Comparison of ENCODE assay signal across 8 cellular contexts in the genomic region with DNA sequence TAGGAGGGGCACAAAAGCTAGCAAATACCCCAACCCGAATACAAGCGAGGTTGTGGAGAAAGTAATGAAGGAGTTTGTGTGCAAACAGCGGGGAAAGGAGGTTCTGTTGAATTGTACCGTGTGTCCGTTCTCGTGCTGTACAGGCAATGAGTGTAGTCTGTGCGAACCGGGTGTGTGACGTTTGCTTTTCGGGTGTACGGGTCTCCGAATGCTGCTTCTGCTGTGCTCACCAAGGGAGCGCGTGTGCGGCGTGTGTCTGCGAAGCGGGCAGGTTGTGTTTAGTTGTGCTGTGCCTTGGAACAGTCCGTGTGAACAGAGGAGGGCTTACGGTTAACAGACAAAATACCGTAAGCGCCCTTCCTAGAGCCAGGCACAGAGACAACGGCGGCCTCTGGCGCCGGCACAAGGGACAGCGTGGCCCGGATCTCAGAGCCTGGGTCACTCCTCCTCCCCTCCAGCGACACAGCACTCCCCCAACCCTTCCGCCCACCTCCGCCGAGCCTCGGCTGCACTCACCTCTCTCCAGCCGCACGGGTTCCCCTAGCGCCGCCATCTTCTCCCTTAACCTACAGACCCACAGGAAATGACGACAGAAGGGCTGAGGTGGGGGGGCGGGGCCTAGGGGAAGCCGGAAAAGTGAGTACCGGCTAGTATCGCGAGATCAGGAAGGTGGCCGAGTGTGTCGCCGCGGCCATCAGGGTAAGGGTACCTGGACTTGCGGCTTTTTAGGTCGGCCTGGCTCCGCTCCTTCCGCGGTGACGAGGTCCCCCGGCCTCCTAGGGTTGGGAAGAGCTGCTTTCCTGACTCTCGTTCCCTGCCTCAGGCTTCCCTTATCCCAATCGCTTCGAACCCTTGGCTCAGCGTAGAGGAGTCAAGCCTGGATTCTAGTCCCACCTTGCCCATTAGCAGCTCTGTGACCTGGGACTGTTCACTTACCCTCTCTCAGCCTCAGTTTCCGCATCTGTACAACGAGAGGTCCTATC. TPM values are rescaled to one million over a fixed set of nuclear protein-coding genes. Genes with fewer than 3 reads are reported as not detected.
DNase-seq lines count a peak whose midpoint lies in the region; ATAC-seq and TF ChIP-seq lines count a peak whose summit lies in the region.

A gene with protein sequence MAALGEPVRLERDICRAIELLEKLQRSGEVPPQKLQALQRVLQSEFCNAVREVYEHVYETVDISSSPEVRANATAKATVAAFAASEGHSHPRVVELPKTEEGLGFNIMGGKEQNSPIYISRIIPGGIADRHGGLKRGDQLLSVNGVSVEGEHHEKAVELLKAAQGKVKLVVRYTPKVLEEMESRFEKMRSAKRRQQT (minus strand): TSS at position 570 of the 983 bp plus-strand sequence. CDS start 17 bp downstream, at position 553.

- H3K4me2 ChIP-seq in GM23338 = peak within 1 kb of the TSS; percentile 99

- H3K27ac ChIP-seq in GM23338 (ENCODE audit: low read depth) = peak within 1 kb of the TSS; percentile 86
- peak within 1 kb of the TSS; percentile 78 for H3K27ac ChIP-seq in RWPE1

- H3K4me1 ChIP-seq in GM23338 (ENCODE audit: insufficient read depth) = peaks cover 5% of the 10 kb centered on the region

- intact Hi-C loops in activated T-helper 2 cell treated with anti-CD3 and anti-CD28 coated beads, Interferon-gamma antibody, Interleukin-2, Interleukin-4, amounts not matched to agents 10 μg/mL and 5 μg/mL and 100 μg/mL, durations not matched to agents 14 hours and 24 hours and 36 hours (cut with micrococcal nuclease) = loop anchor here (1.0 kb wide), 4 partner anchors 9 to 602 kb away; a partner anchor contains a TSS

- no peaks in the 10 kb centered on the region for H3K27me3 ChIP-seq in GM23338 (ENCODE audit: insufficient read depth)

- DNase-seq in EL (peak; percentile 96), GM23338 (ENCODE audit: low spot score) (peak; percentile 99), LHCN-M2 (ENCODE audit: low read depth) (peak; percentile 94), RWPE1 (ENCODE audit: low spot score) (peak; percentile 97), fibroblast of the aortic adventitia (ENCODE audit: low read depth) (peak; percentile 94), nephron progenitor cell (peak; percentile 94)
- DNase-seq in activated T-helper 2 cell treated with anti-CD3 and anti-CD28 coated beads, Interferon-gamma antibody, Interleukin-2, Interleukin-4, amounts not matched to agents 10 μg/mL and 5 μg/mL and 100 μg/mL, durations not matched to agents 14 hours and 24 hours and 36 hours (ENCODE audit: low spot score) = peak; percentile 83
- peak; percentile 85 to 90 for DNase-seq in stimulated activated naive CD8-positive, alpha-beta T cell treated with anti-CD3 and anti-CD28 coated beads, Interleukin-15, amount 100 ng/mL, for 72 hours

- TF ChIP-seq CTCF in GM23338 (conservative IDR thresholded peaks at IDR 0.05; ENCODE audit: low read depth in 2 of 2) = no peak
- no peak for TF ChIP-seq CTCF in RWPE1 (conservative IDR thresholded peaks at IDR 0.05; ENCODE audit: low read depth)
- TF ChIP-seq CTCF in fibroblast of the aortic adventitia (IDR thresholded peaks at IDR 0.05; ENCODE audit: insufficient read depth, low read length) = peak; percentile 12
- TF ChIP-seq CTCF in nephron progenitor cell (IDR thresholded peaks at IDR 0.05) = peak; percentile 18

- POLR2A ChIA-PET in RWPE1 (lab: Yijun Ruan, JAX; ENCODE audit: low non-redundant PET) = no interaction called here

- H3F3A ChIP-seq in GM23338 (replicated peaks; ENCODE audit: low read depth) = no peaks in the 10 kb centered on the region

- H4K20me1 ChIP-seq in GM23338 (replicated peaks; ENCODE audit: insufficient read depth) = peaks cover 19% of the 10 kb centered on the region

- peaks cover 48% of the 10 kb centered on the region for H3K79me2 ChIP-seq in GM23338 (replicated peaks; ENCODE audit: insufficient read depth)

- peaks cover 10% of the 10 kb centered on the region; the same call in 2 of the 3 replicates for H3K36me3 Mint-ChIP-seq in GM23338 (ENCODE audit: low read depth)
- peaks cover 13% of the 10 kb centered on the region for H3K36me3 Mint-ChIP-seq in activated T-helper 2 cell treated with anti-CD3 and anti-CD28 coated beads, Interferon-gamma antibody, Interleukin-2, Interleukin-4, amounts not matched to agents 10 μg/mL and 5 μg/mL and 100 μg/mL, durations not matched to agents 14 hours and 24 hours and 36 hours (ENCODE audit: low read depth)
- peaks cover 14% of the 10 kb centered on the region for H3K36me3 Mint-ChIP-seq in nephron progenitor cell (ENCODE audit: low read depth)

- peaks cover 19% of the 10 kb centered on the region for H3K4me1 Mint-ChIP-seq in GM23338
- peaks cover 33% of the 10 kb centered on the region for H3K4me1 Mint-ChIP-seq in activated T-helper 2 cell treated with anti-CD3 and anti-CD28 coated beads, Interferon-gamma antibody, Interleukin-2, Interleukin-4, amounts not matched to agents 10 μg/mL and 5 μg/mL and 100 μg/mL, durations not matched to agents 14 hours and 24 hours and 36 hours (ENCODE audit: low read depth)
- H3K4me1 Mint-ChIP-seq in nephron progenitor cell = peaks cover 44% of the 10 kb centered on the region
- peaks cover 36% of the 10 kb centered on the region for H3K4me1 Mint-ChIP-seq in stimulated activated naive CD8-positive, alpha-beta T cell treated with anti-CD3 and anti-CD28 coated beads, Interleukin-15, amount 100 ng/mL, for 72 hours

- peaks cover 4% of the 10 kb centered on the region; the same call in 1 of the 2 replicates for H3K36me3 ChIP-seq in GM23338 (ENCODE audit: insufficient read depth)

- no peaks in the 10 kb centered on the region for H3K9me3 Mint-ChIP-seq in GM23338
- H3K9me3 Mint-ChIP-seq in activated T-helper 2 cell treated with anti-CD3 and anti-CD28 coated beads, Interferon-gamma antibody, Interleukin-2, Interleukin-4, amounts not matched to agents 10 μg/mL and 5 μg/mL and 100 μg/mL, durations not matched to agents 14 hours and 24 hours and 36 hours = no peaks in the 10 kb centered on the region
- H3K9me3 Mint-ChIP-seq in nephron progenitor cell = no peaks in the 10 kb centered on the region
- H3K9me3 Mint-ChIP-seq in stimulated activated naive CD8-positive, alpha-beta T cell treated with anti-CD3 and anti-CD28 coated beads, Interleukin-15, amount 100 ng/mL, for 72 hours = peaks cover 0 to 3% of the 10 kb centered on the region in 2 donors

- H3K27me3 Mint-ChIP-seq in GM23338 (ENCODE audit: insufficient read depth, low read depth, poor library complexity) (peaks cover 2% of the 10 kb centered on the region), nephron progenitor cell (ENCODE audit: low read depth, poor library complexity) (peaks cover 17% of the 10 kb centered on the region)
- no peaks in the 10 kb centered on the region for H3K27me3 Mint-ChIP-seq in activated T-helper 2 cell treated with anti-CD3 and anti-CD28 coated beads, Interferon-gamma antibody, Interleukin-2, Interleukin-4, amounts not matched to agents 10 μg/mL and 5 μg/mL and 100 μg/mL, durations not matched to agents 14 hours and 24 hours and 36 hours (ENCODE audit: low read depth)
- no peaks in the 10 kb centered on the region for H3K27me3 Mint-ChIP-seq in stimulated activated naive CD8-positive, alpha-beta T cell treated with anti-CD3 and anti-CD28 coated beads, Interleukin-15, amount 100 ng/mL, for 72 hours

- H2AFZ ChIP-seq in GM23338 = peak within 1 kb of the TSS; percentile 90

- H3K9me2 ChIP-seq in GM23338 (ENCODE audit: insufficient read depth) = no peaks in the 10 kb centered on the region

- H3K27ac Mint-ChIP-seq in GM23338 (peak within 1 kb of the TSS; percentile 99), nephron progenitor cell (peak within 1 kb of the TSS; percentile 100)
- peak within 1 kb of the TSS; percentile 99 for H3K27ac Mint-ChIP-seq in activated T-helper 2 cell treated with anti-CD3 and anti-CD28 coated beads, Interferon-gamma antibody, Interleukin-2, Interleukin-4, amounts not matched to agents 10 μg/mL and 5 μg/mL and 100 μg/mL, durations not matched to agents 14 hours and 24 hours and 36 hours
- H3K27ac Mint-ChIP-seq in stimulated activated naive CD8-positive, alpha-beta T cell treated with anti-CD3 and anti-CD28 coated beads, Interleukin-15, amount 100 ng/mL, for 72 hours = peak within 1 kb of the TSS; percentile 98 to 99

- H3K4me3 Mint-ChIP-seq in GM23338 (peak within 1 kb of the TSS; percentile 100), nephron progenitor cell (peak within 1 kb of the TSS; percentile 100)
- H3K4me3 Mint-ChIP-seq in activated T-helper 2 cell treated with anti-CD3 and anti-CD28 coated beads, Interferon-gamma antibody, Interleukin-2, Interleukin-4, amounts not matched to agents 10 μg/mL and 5 μg/mL and 100 μg/mL, durations not matched to agents 14 hours and 24 hours and 36 hours (ENCODE audit: low read depth) = peak within 1 kb of the TSS; percentile 99
- H3K4me3 Mint-ChIP-seq in stimulated activated naive CD8-positive, alpha-beta T cell treated with anti-CD3 and anti-CD28 coated beads, Interleukin-15, amount 100 ng/mL, for 72 hours = peak within 1 kb of the TSS; percentile 96 to 98

- CTCF ChIA-PET in RWPE1 (lab: Yijun Ruan, JAX) = interaction anchor here (0.6 kb wide), 1 partner anchor 192 kb away, joined by 4 read pairs; no protein-coding TSS in a partner anchor

- ATAC-seq in GM23338 = peak; percentile 95
- peak; percentile 95 for ATAC-seq in stimulated activated naive CD8-positive, alpha-beta T cell treated with anti-CD3 and anti-CD28 coated beads, Interleukin-15, amount 100 ng/mL, for 72 hours

- H3K4me3 ChIP-seq in GM23338 (peak within 1 kb of the TSS; percentile 92), fibroblast of the aortic adventitia (ENCODE audit: low read depth, low read length) (peak within 1 kb of the TSS; percentile 99)

TF ChIP-seq in GM23338, 12 proteins besides CTCF, POLR2A, EP300 and RAD21 (continues in another document):
- no peak for TF ChIP-seq ZNF114 (CRISPR knock-in tag; IDR thresholded peaks at IDR 0.05)
- TF ChIP-seq POLR2AphosphoS5 (IDR thresholded peaks at IDR 0.05; ENCODE audit: low read depth) = peak; percentile 99
- TF ChIP-seq, protein P1, sequence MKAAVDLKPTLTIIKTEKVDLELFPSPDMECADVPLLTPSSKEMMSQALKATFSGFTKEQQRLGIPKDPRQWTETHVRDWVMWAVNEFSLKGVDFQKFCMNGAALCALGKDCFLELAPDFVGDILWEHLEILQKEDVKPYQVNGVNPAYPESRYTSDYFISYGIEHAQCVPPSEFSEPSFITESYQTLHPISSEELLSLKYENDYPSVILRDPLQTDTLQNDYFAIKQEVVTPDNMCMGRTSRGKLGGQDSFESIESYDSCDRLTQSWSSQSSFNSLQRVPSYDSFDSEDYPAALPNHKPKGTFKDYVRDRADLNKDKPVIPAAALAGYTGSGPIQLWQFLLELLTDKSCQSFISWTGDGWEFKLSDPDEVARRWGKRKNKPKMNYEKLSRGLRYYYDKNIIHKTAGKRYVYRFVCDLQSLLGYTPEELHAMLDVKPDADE (IDR thresholded peaks at IDR 0.05) = peak; percentile 65

RNA-seq across cellular contexts. Expression of the gene that starts here (rescaled TPM):
- total RNA-seq in GM23338 (2014; rRNA removed; shearing (Covaris generic)) = 61.0 and 65.6 TPM in 2 replicates
- polyA plus RNA-seq in GM23338 (2016; fragmentation: Nextera tagmentation; extraction: Ambion mirVana) = 18.3 and 22.5 TPM in 2 replicates
- 44.0 and 44.8 TPM in 2 replicates for total RNA-seq in LHCN-M2 (2014; rRNA removed)
- 4.8 TPM for polyA plus RNA-seq in LHCN-M2 (2012)
- total RNA-seq in activated T-helper 2 cell treated with anti-CD3 and anti-CD28 coated beads, Interferon-gamma antibody, Interleukin-2, Interleukin-4, amounts not matched to agents 10 μg/mL and 5 μg/mL and 100 μg/mL, durations not matched to agents 14 hours and 24 hours and 36 hours = 29.6 and 31.0 TPM in 2 replicates
- 33.2 and 75.3 TPM in 2 replicates for total RNA-seq in fibroblast of the aortic adventitia (ENCODE audit: low replicate concordance)

Comparison
In these comparisons a context has a peak if more than half of its experiments do, and no peak if none do; other contexts are left out.
1. Peak in every context shown above with its lines: DNase-seq, ATAC-seq, H3K4me3 ChIP-seq and H3K27ac ChIP-seq.
2. CTCF ChIP-seq: peak in fibroblast of the aortic adventitia (single experiment) and nephron progenitor cell (single experiment); none in GM23338 (0 of 2) and RWPE1 (single experiment).